Comparison of ENCODE assay signal across 1 cellular context in genomic region chr18:34159691-34160185, GRCh38.
TF ChIP-seq lines count a peak whose summit lies in the region.

No MANE protein-coding gene starts in this region.

TF ChIP-seq in IMR-90, 13 proteins besides CTCF, POLR2A, EP300 and RAD21 (continued from another document):
- no peak for TF ChIP-seq ELK1 (IDR thresholded peaks at IDR 0.05; ENCODE audit: borderline replicate concordance, low read depth, low read length)
- no peak for TF ChIP-seq CHD1 (IDR thresholded peaks at IDR 0.05; ENCODE audit: low read depth, low read length)
- TF ChIP-seq MAFK (IDR thresholded peaks at IDR 0.05; ENCODE audit: low read depth, low read length) = no peak
TF ChIP-seq in IMR-90: peak in this region for 0.
